8 cellular contexts compared by ENCODE assay signal in genomic region chr7:100478966-100479660, GRCh38. TPM values are rescaled to one million over a fixed set of nuclear protein-coding genes. Genes with fewer than 3 reads are reported as not detected.
DNase-seq lines count a peak whose midpoint lies in the region; ATAC-seq and TF ChIP-seq lines count a peak whose summit lies in the region.

TSC22D4 (minus strand) TSS chr7:100479214; CDS start chr7:100478038, 1,176 bp downstream.

- peaks cover 16% of the 10 kb centered on the region for H3K4me1 Mint-ChIP-seq in Calu3 (ENCODE audit: low read depth, unreplicated experiment)

- CTCF ChIA-PET in Calu3 (lab: Charles Lee) = no interaction called here

- H3K4me3 Mint-ChIP-seq in Calu3 (ENCODE audit: low read depth, unreplicated experiment) = peak within 1 kb of the TSS; percentile 89

- H3K36me3 Mint-ChIP-seq in Calu3 (ENCODE audit: insufficient read depth, unreplicated experiment) = peaks cover 20% of the 10 kb centered on the region

- no peaks in the 10 kb centered on the region for H3K27me3 Mint-ChIP-seq in Calu3 (ENCODE audit: unreplicated experiment)

- peak; percentile 83 for DNase-seq in Calu3
- DNase-seq in activated T-cell treated with anti-CD3 and anti-CD28 coated beads, Interleukin-2, amount 50 U/mL, for 1 hour = peak; percentile 92
- DNase-seq in epithelial cell of proximal tubule (ENCODE audit: low read depth) = peak; percentile 43
- peak; percentile 94 for DNase-seq in mucosa of gallbladder (ENCODE audit: low spot score)
- peak; percentile 63 to 83 for DNase-seq in stimulated activated CD8-positive, alpha-beta memory T cell treated with anti-CD3 and anti-CD28 coated beads, Interleukin-4, amount 100 ng/mL, for 1 hour (ENCODE audit: low read depth in 2 of 2, low spot score in 1 of 2)

- H3K4me3 ChIP-seq in epithelial cell of proximal tubule (ENCODE audit: low read depth, low read length) = peak within 1 kb of the TSS; percentile 85

- peak; percentile 48; the same call in 1 of the 2 replicates for TF ChIP-seq EP300 in Ishikawa (IDR thresholded peaks at IDR 0.05; ENCODE audit: borderline replicate concordance)

- no peaks in the 10 kb centered on the region for H3K9me3 Mint-ChIP-seq in Calu3 (ENCODE audit: low read depth, unreplicated experiment)

- intact Hi-C loops in Calu3 (cut with micrococcal nuclease; ENCODE audit: unreplicated experiment) = loop anchor here (5.0 kb wide), 1 partner anchor 68 kb away; no protein-coding TSS in a partner anchor

- H3K27ac Mint-ChIP-seq in Calu3 (ENCODE audit: unreplicated experiment) = peak within 1 kb of the TSS; percentile 77

- BruUV-seq in Calu3 (replicated peaks; lab: Mats Ljungman, UMichigan) = no TSS peak

- ATAC-seq in GM21526 (IDR thresholded peaks at IDR 0.05; ENCODE audit: low FRiP score, unreplicated experiment) = peak; percentile 49

- no peak for TF ChIP-seq RAD21 in Ishikawa (IDR thresholded peaks at IDR 0.05; ENCODE audit: low read depth)

- TF ChIP-seq CTCF in Calu3 (IDR thresholded peaks at IDR 0.05; ENCODE audit: unreplicated experiment) (no peak), epithelial cell of proximal tubule (conservative IDR thresholded peaks at IDR 0.05; ENCODE audit: low read depth, low read length) (no peak)

TF ChIP-seq in Ishikawa, 13 proteins besides CTCF, POLR2A, EP300 and RAD21:
- TF ChIP-seq ZBTB7A (IDR thresholded peaks at IDR 0.05; ENCODE audit: low read depth) = peak; percentile 82; the same call in 1 of the 2 replicates
- peak; percentile 44; the same call in 1 of the 2 replicates for TF ChIP-seq YY1 (IDR thresholded peaks at IDR 0.05; ENCODE audit: low read depth)
- TF ChIP-seq TAF1 (IDR thresholded peaks at IDR 0.05; ENCODE audit: low read depth) = peak; percentile 59; the same call in 1 of the 2 replicates
- TF ChIP-seq USF1 (IDR thresholded peaks at IDR 0.05) = peak; percentile 72
- no peak for TF ChIP-seq EGR1 (IDR thresholded peaks at IDR 0.05)
- TF ChIP-seq NFIC (IDR thresholded peaks at IDR 0.05) = peak; percentile 99
- TF ChIP-seq CREB1 (IDR thresholded peaks at IDR 0.05; ENCODE audit: low read depth) = no peak
- peak; percentile 48; the same call in 1 of the 2 replicates for TF ChIP-seq MAX (IDR thresholded peaks at IDR 0.05)

TF ChIP-seq in PFSK-1, 5 proteins besides CTCF, POLR2A, EP300 and RAD21:
- peak; percentile 95 for TF ChIP-seq FOXP2 (optimal IDR thresholded peaks at IDR 0.05; ENCODE audit: borderline replicate concordance, extremely low read depth, extremely low read length, insufficient read depth)
- TF ChIP-seq TAF1 (IDR thresholded peaks at IDR 0.05; ENCODE audit: borderline replicate concordance, insufficient read depth, low read length) = peak; percentile 52; the same call in 1 of the 2 replicates
- TF ChIP-seq POLR2AphosphoS5 (IDR thresholded peaks at IDR 0.05; ENCODE audit: low read depth, low read length) = peak; percentile 94
- TF ChIP-seq REST (IDR thresholded peaks at IDR 0.05; ENCODE audit: insufficient read depth in 1 of 2, low read depth in 2 of 2, low read length in 2 of 2) = 0 out of 4 replicates have a peak, but pooled peaks of 1 of the 2 experiments have one; percentile 36
- TF ChIP-seq SIN3A (IDR thresholded peaks at IDR 0.05; ENCODE audit: borderline replicate concordance, insufficient read depth, low read length) = peak; percentile 92; the same call in 1 of the 2 replicates

RNA-seq across cellular contexts. Expression of gene TSC22D4, which starts in this region (rescaled TPM):
- total RNA-seq in Calu3 (2022) (24.4 and 27.3 TPM in 2 replicates), epithelial cell of proximal tubule (36.6 and 45.4 TPM in 2 replicates), mucosa of gallbladder (78.2 TPM)
- 142 TPM for polyA plus RNA-seq in PFSK-1 (2012; ENCODE audit: insufficient read length, low read depth)

Comparison
In these comparisons a context has a peak if more than half of its experiments do, and no peak if none do; other contexts are left out.
1. Peak in every context shown above with its lines: DNase-seq, ATAC-seq and H3K4me3 ChIP-seq.
2. DNase-seq: peak in every context shown above with its lines; median percentile 94 in mucosa of gallbladder; 92 in activated T-cell treated with anti-CD3 and anti-CD28 coated beads, Interleukin-2, amount 50 U/mL, for 1 hour; 83 in Calu3; 73 in stimulated activated CD8-positive, alpha-beta memory T cell treated with anti-CD3 and anti-CD28 coated beads, Interleukin-4, amount 100 ng/mL, for 1 hour; 43 in epithelial cell of proximal tubule.